Comparison of ENCODE assay signal across 18 cellular contexts in genomic region chr2:205003288-205003687, GRCh38.
DNase-seq lines count a peak whose midpoint lies in the region; ATAC-seq and TF ChIP-seq lines count a peak whose summit lies in the region.
"Had no signal": no experiment of that assay in that cellular context is flagged by ENCODE, and none has a peak within 500 bp of the region (broad histone marks: within the 10 kb centered on the region; RNA-seq: fewer than 3 reads in every experiment).

No MANE protein-coding gene starts in this region.

- no peaks in the 10 kb centered on the region for H3K79me2 ChIP-seq in neural progenitor cell (ENCODE audit: low read depth)

- H3K27ac Mint-ChIP-seq in activated naive CD8-positive, alpha-beta T cell treated with anti-CD3 and anti-CD28 coated beads, Interleukin-2, amount 50 U/mL, for 24 hours, result no peak overlapping the region
- no peak overlapping the region for H3K27ac Mint-ChIP-seq in activated naive CD8-positive, alpha-beta T cell treated with anti-CD3 and anti-CD28 coated beads for 36 hours
- peak overlapping the region; percentile 49 for H3K27ac Mint-ChIP-seq in activated T-helper 1 cell treated with anti-CD3 and anti-CD28 coated beads, Interleukin-12 subunit alpha, Interleukin-12 subunit beta, Interleukin-2, Interleukin-4 antibody, amounts not matched to agents 30 ng/mL and 10 ng/mL and 1 ng/mL, durations not matched to agents 14 hours and 24 hours and 36 hours
- H3K27ac Mint-ChIP-seq in neural progenitor cell, result peak overlapping the region; percentile 36
- H3K27ac Mint-ChIP-seq: B cell; CD8-positive, alpha-beta T cell; H9 had no signal

- DNase-seq in activated naive CD8-positive, alpha-beta T cell treated with anti-CD3 and anti-CD28 coated beads, Interleukin-2, amount 50 U/mL, for 24 hours, result no peak
- DNase-seq in activated naive CD8-positive, alpha-beta T cell treated with anti-CD3 and anti-CD28 coated beads for 36 hours, result no peak
- no peak for DNase-seq in activated T-helper 1 cell treated with anti-CD3 and anti-CD28 coated beads, Interleukin-12 subunit alpha, Interleukin-12 subunit beta, Interleukin-2, Interleukin-4 antibody, amounts not matched to agents 30 ng/mL and 10 ng/mL and 1 ng/mL, durations not matched to agents 14 hours and 24 hours and 36 hours (ENCODE audit: low spot score)
- DNase-seq in neural progenitor cell (ENCODE audit: low spot score), result no peak
- no peak for DNase-seq in Ammon's horn (ENCODE audit: low spot score)
- no peak for DNase-seq in OCI-M2 (lab: John Stamatoyannopoulos, UW; ENCODE audit: unreplicated experiment)
- DNase-seq: 8988T; Calu3; CD8-positive, alpha-beta T cell; DMS53; DND-41; EL; H9 had no signal

- peaks cover 16% of the 10 kb centered on the region for H3K4me1 Mint-ChIP-seq in activated naive CD8-positive, alpha-beta T cell treated with anti-CD3 and anti-CD28 coated beads, Interleukin-2, amount 50 U/mL, for 24 hours
- peaks cover 12% of the 10 kb centered on the region for H3K4me1 Mint-ChIP-seq in activated naive CD8-positive, alpha-beta T cell treated with anti-CD3 and anti-CD28 coated beads for 36 hours
- H3K4me1 Mint-ChIP-seq in activated T-helper 1 cell treated with anti-CD3 and anti-CD28 coated beads, Interleukin-12 subunit alpha, Interleukin-12 subunit beta, Interleukin-2, Interleukin-4 antibody, amounts not matched to agents 30 ng/mL and 10 ng/mL and 1 ng/mL, durations not matched to agents 14 hours and 24 hours and 36 hours (ENCODE audit: low read depth), result peaks cover 40% of the 10 kb centered on the region
- peaks cover 14% of the 10 kb centered on the region for H3K4me1 Mint-ChIP-seq in neural progenitor cell
- H3K4me1 Mint-ChIP-seq: B cell, H9 had no signal

- intact Hi-C loops in activated T-helper 1 cell treated with anti-CD3 and anti-CD28 coated beads, Interleukin-12 subunit alpha, Interleukin-12 subunit beta, Interleukin-2, Interleukin-4 antibody, amounts not matched to agents 30 ng/mL and 10 ng/mL and 1 ng/mL, durations not matched to agents 14 hours and 24 hours and 36 hours (cut with micrococcal nuclease), result loop anchor here (10.0 kb wide), 1 partner anchor 682 kb away; the partner anchor contains the start of gene NRP2

- H3K9ac ChIP-seq in neural progenitor cell, result no peak overlapping the region
- H3K9ac ChIP-seq: BLaER1 treated with 17β-estradiol and CSF1 and Interleukin-3, amounts not matched to agents 10 nM and 100 nM had no signal

- H3K36me3 ChIP-seq in neural progenitor cell, result no peaks in the 10 kb centered on the region
- H3K36me3 ChIP-seq: BLaER1 treated with 17β-estradiol and CSF1 and Interleukin-3, amounts not matched to agents 10 nM and 100 nM had no signal

- no peaks in the 10 kb centered on the region for H3K27me3 ChIP-seq in neural progenitor cell
- H3K27me3 ChIP-seq: BLaER1 treated with 17β-estradiol and CSF1 and Interleukin-3, amounts not matched to agents 10 nM and 100 nM had no signal

- no peaks in the 10 kb centered on the region for H4K20me1 ChIP-seq in neural progenitor cell (ENCODE audit: low read depth)
- H4K20me1 ChIP-seq: BLaER1 treated with 17β-estradiol and CSF1 and Interleukin-3, amounts not matched to agents 10 nM and 100 nM had no signal

- no peak overlapping the region for H2AFZ ChIP-seq in neural progenitor cell (replicated peaks)

- H3K27me3 Mint-ChIP-seq in activated naive CD8-positive, alpha-beta T cell treated with anti-CD3 and anti-CD28 coated beads, Interleukin-2, amount 50 U/mL, for 24 hours, result peaks cover 2% of the 10 kb centered on the region
- H3K27me3 Mint-ChIP-seq in activated naive CD8-positive, alpha-beta T cell treated with anti-CD3 and anti-CD28 coated beads for 36 hours, result no peaks in the 10 kb centered on the region
- H3K27me3 Mint-ChIP-seq in activated T-helper 1 cell treated with anti-CD3 and anti-CD28 coated beads, Interleukin-12 subunit alpha, Interleukin-12 subunit beta, Interleukin-2, Interleukin-4 antibody, amounts not matched to agents 30 ng/mL and 10 ng/mL and 1 ng/mL, durations not matched to agents 14 hours and 24 hours and 36 hours (ENCODE audit: insufficient read depth), result peaks cover 4% of the 10 kb centered on the region
- H3K27me3 Mint-ChIP-seq in neural progenitor cell (ENCODE audit: insufficient read depth, low read depth), result peaks cover 2% of the 10 kb centered on the region
- H3K27me3 Mint-ChIP-seq: B cell had no signal

- H3K9me3 ChIP-seq in neural progenitor cell (ENCODE audit: low read depth), result no peaks in the 10 kb centered on the region

- no peak overlapping the region for H3K4me3 ChIP-seq in neural progenitor cell
- H3K4me3 ChIP-seq: BLaER1 treated with 17β-estradiol and CSF1 and Interleukin-3, amounts not matched to agents 10 nM and 100 nM; GM12878 had no signal

- no peaks in the 10 kb centered on the region for H3K36me3 Mint-ChIP-seq in activated naive CD8-positive, alpha-beta T cell treated with anti-CD3 and anti-CD28 coated beads, Interleukin-2, amount 50 U/mL, for 24 hours (ENCODE audit: low read depth)
- H3K36me3 Mint-ChIP-seq in activated naive CD8-positive, alpha-beta T cell treated with anti-CD3 and anti-CD28 coated beads for 36 hours, result peaks cover 1% of the 10 kb centered on the region
- peaks cover 5% of the 10 kb centered on the region for H3K36me3 Mint-ChIP-seq in activated T-helper 1 cell treated with anti-CD3 and anti-CD28 coated beads, Interleukin-12 subunit alpha, Interleukin-12 subunit beta, Interleukin-2, Interleukin-4 antibody, amounts not matched to agents 30 ng/mL and 10 ng/mL and 1 ng/mL, durations not matched to agents 14 hours and 24 hours and 36 hours (ENCODE audit: low read depth)
- peaks cover 13% of the 10 kb centered on the region for H3K36me3 Mint-ChIP-seq in neural progenitor cell
- H3K36me3 Mint-ChIP-seq: CD8-positive, alpha-beta T cell had no signal

- H3F3A ChIP-seq in neural progenitor cell (ENCODE audit: low read depth), result no peaks in the 10 kb centered on the region

- H3K4me3 Mint-ChIP-seq in activated naive CD8-positive, alpha-beta T cell treated with anti-CD3 and anti-CD28 coated beads, Interleukin-2, amount 50 U/mL, for 24 hours, result no peak overlapping the region
- H3K4me3 Mint-ChIP-seq in activated naive CD8-positive, alpha-beta T cell treated with anti-CD3 and anti-CD28 coated beads for 36 hours, result no peak overlapping the region
- no peak overlapping the region for H3K4me3 Mint-ChIP-seq in activated T-helper 1 cell treated with anti-CD3 and anti-CD28 coated beads, Interleukin-12 subunit alpha, Interleukin-12 subunit beta, Interleukin-2, Interleukin-4 antibody, amounts not matched to agents 30 ng/mL and 10 ng/mL and 1 ng/mL, durations not matched to agents 14 hours and 24 hours and 36 hours
- H3K4me3 Mint-ChIP-seq in neural progenitor cell, result no peak overlapping the region
- H3K4me3 Mint-ChIP-seq: B cell; CD8-positive, alpha-beta T cell; H9 had no signal

- no peaks in the 10 kb centered on the region for H3K9me3 Mint-ChIP-seq in activated naive CD8-positive, alpha-beta T cell treated with anti-CD3 and anti-CD28 coated beads, Interleukin-2, amount 50 U/mL, for 24 hours
- peaks cover 6% of the 10 kb centered on the region for H3K9me3 Mint-ChIP-seq in activated naive CD8-positive, alpha-beta T cell treated with anti-CD3 and anti-CD28 coated beads for 36 hours
- peaks cover 19% of the 10 kb centered on the region for H3K9me3 Mint-ChIP-seq in activated T-helper 1 cell treated with anti-CD3 and anti-CD28 coated beads, Interleukin-12 subunit alpha, Interleukin-12 subunit beta, Interleukin-2, Interleukin-4 antibody, amounts not matched to agents 30 ng/mL and 10 ng/mL and 1 ng/mL, durations not matched to agents 14 hours and 24 hours and 36 hours
- peaks cover 18% of the 10 kb centered on the region for H3K9me3 Mint-ChIP-seq in neural progenitor cell

- no peak for TF ChIP-seq CTCF in neural progenitor cell (IDR thresholded peaks at IDR 0.05)

- peaks cover 5% of the 10 kb centered on the region for H3K4me1 ChIP-seq in neural progenitor cell
- H3K4me1 ChIP-seq: BLaER1 treated with 17β-estradiol and CSF1 and Interleukin-3, amounts not matched to agents 10 nM and 100 nM had no signal

- H3K4me2 ChIP-seq in neural progenitor cell, result no peak overlapping the region
- H3K4me2 ChIP-seq: BLaER1 treated with 17β-estradiol and CSF1 and Interleukin-3, amounts not matched to agents 10 nM and 100 nM had no signal

- no peak overlapping the region for H3K27ac ChIP-seq in neural progenitor cell
- H3K27ac ChIP-seq: BLaER1 treated with 17β-estradiol and CSF1 and Interleukin-3, amounts not matched to agents 10 nM and 100 nM had no signal

- peak; percentile 79 for ATAC-seq in activated naive CD8-positive, alpha-beta T cell treated with anti-CD3 and anti-CD28 coated beads, Interleukin-2, amount 50 U/mL, for 24 hours
- no peak for ATAC-seq in GM21723 (IDR thresholded peaks at IDR 0.05; ENCODE audit: unreplicated experiment)
- ATAC-seq: CD8-positive, alpha-beta T cell; GM12878; HepG2 had no signal

Comparison
In these comparisons a context has a peak if more than half of its experiments do, and no peak if none do; other contexts are left out.
1. H3K27ac Mint-ChIP-seq: peak in activated T-helper 1 cell treated with anti-CD3 and anti-CD28 coated beads, Interleukin-12 subunit alpha, Interleukin-12 subunit beta, Interleukin-2, Interleukin-4 antibody, amounts not matched to agents 30 ng/mL and 10 ng/mL and 1 ng/mL, durations not matched to agents 14 hours and 24 hours and 36 hours (single experiment) and neural progenitor cell (single experiment); none in activated naive CD8-positive, alpha-beta T cell treated with anti-CD3 and anti-CD28 coated beads, Interleukin-2, amount 50 U/mL, for 24 hours (single experiment) and activated naive CD8-positive, alpha-beta T cell treated with anti-CD3 and anti-CD28 coated beads for 36 hours (single experiment).